In genomic region chr12:16225692-16226091, GRCh38 we compare ENCODE assay signal across 20 cellular contexts. TPM values are rescaled to one million over a fixed set of nuclear protein-coding genes. Genes with fewer than 3 reads are reported as not detected.
DNase-seq lines count a peak whose midpoint lies in the region; ATAC-seq and TF ChIP-seq lines count a peak whose summit lies in the region.
"Had no signal": no experiment of that assay in that cellular context is flagged by ENCODE, and none has a peak within 500 bp of the region (broad histone marks: within the 10 kb centered on the region; RNA-seq: fewer than 3 reads in every experiment).

No MANE protein-coding gene starts in this region.

- POLR2A ChIA-PET in CD8-positive, alpha-beta T cell (lab: Charles Lee), result no interaction called here

- intact Hi-C loops in CD8-positive, alpha-beta T cell (cut with DNase I, micrococcal nuclease), result no loop called here

- CTCF ChIA-PET in CD8-positive, alpha-beta T cell (lab: Charles Lee), result no interaction called here

- ATAC-seq in CD8-positive, alpha-beta T cell, result no peak
- ATAC-seq in activated T-cell treated with anti-CD3 and anti-CD28 coated beads, Interleukin-2, amount 50 U/mL, for 4 hours, result no peak
- ATAC-seq: Panc1 had no signal

- H3K9me3 Mint-ChIP-seq in CD8-positive, alpha-beta T cell, result no peaks in the 10 kb centered on the region
- H3K9me3 Mint-ChIP-seq in activated T-cell treated with anti-CD3 and anti-CD28 coated beads, Interleukin-2, amount 50 U/mL, for 4 hours, result peaks cover 3% of the 10 kb centered on the region
- H3K9me3 Mint-ChIP-seq: T-helper 2 cell treated with Interferon-gamma antibody and Interleukin-4, amounts not matched to agents 5 μg/mL and 100 μg/mL, for 36 hours had no signal

- H3K9me3 ChIP-seq in SJCRH30 (replicated peaks), result no peaks in the 10 kb centered on the region
- no peaks in the 10 kb centered on the region for H3K9me3 ChIP-seq in CD8-positive, alpha-beta T cell (ENCODE audit: low read length)
- H3K9me3 ChIP-seq: BLaER1 treated with 17β-estradiol and CSF1 and Interleukin-3, amounts not matched to agents 10 nM and 100 nM; MG63 had no signal

- no peak overlapping the region for H3K4me3 ChIP-seq in SJCRH30
- no peak overlapping the region for H3K4me3 ChIP-seq in CD8-positive, alpha-beta T cell (ENCODE audit: low read depth, low read length)
- H3K4me3 ChIP-seq: BLaER1 treated with 17β-estradiol and CSF1 and Interleukin-3, amounts not matched to agents 10 nM and 100 nM; MG63; SK-N-MC had no signal

- H3K36me3 ChIP-seq in SJCRH30, result no peaks in the 10 kb centered on the region
- no peaks in the 10 kb centered on the region for H3K36me3 ChIP-seq in CD8-positive, alpha-beta T cell (ENCODE audit: insufficient read depth, low read length)
- H3K36me3 ChIP-seq: BLaER1 treated with 17β-estradiol and CSF1 and Interleukin-3, amounts not matched to agents 10 nM and 100 nM; MG63 had no signal

- no peak for TF ChIP-seq CTCF in CD8-positive, alpha-beta T cell (IDR thresholded peaks at IDR 0.05)

- H3K27ac Mint-ChIP-seq in CD8-positive, alpha-beta T cell, result no peak overlapping the region
- H3K27ac Mint-ChIP-seq: CD8-positive, alpha-beta memory T cell; T-helper 2 cell treated with Interferon-gamma antibody and Interleukin-4, amounts not matched to agents 5 μg/mL and 100 μg/mL, for 36 hours had no signal

- peaks cover 3% of the 10 kb centered on the region; the same call in 1 of the 2 replicates for H3K4me1 ChIP-seq in SJCRH30
- no peaks in the 10 kb centered on the region for H3K4me1 ChIP-seq in CD8-positive, alpha-beta T cell (ENCODE audit: insufficient read depth, low read length)
- H3K4me1 ChIP-seq: BLaER1 treated with 17β-estradiol and CSF1 and Interleukin-3, amounts not matched to agents 10 nM and 100 nM had no signal

- no peaks in the 10 kb centered on the region for H3K27me3 ChIP-seq in SJCRH30
- H3K27me3 ChIP-seq in CD8-positive, alpha-beta T cell (ENCODE audit: insufficient read depth, low read length), result no peaks in the 10 kb centered on the region
- H3K27me3 ChIP-seq: BLaER1 treated with 17β-estradiol and CSF1 and Interleukin-3, amounts not matched to agents 10 nM and 100 nM; MG63 had no signal

- H3K36me3 Mint-ChIP-seq in CD8-positive, alpha-beta T cell, result no peaks in the 10 kb centered on the region
- no peaks in the 10 kb centered on the region for H3K36me3 Mint-ChIP-seq in activated T-cell treated with anti-CD3 and anti-CD28 coated beads, Interleukin-2, amount 50 U/mL, for 4 hours (ENCODE audit: insufficient read depth)
- H3K36me3 Mint-ChIP-seq: CD8-positive, alpha-beta memory T cell had no signal

- no peaks in the 10 kb centered on the region for H3K27me3 Mint-ChIP-seq in CD8-positive, alpha-beta T cell (ENCODE audit: low read depth)
- H3K27me3 Mint-ChIP-seq in activated T-cell treated with anti-CD3 and anti-CD28 coated beads, Interleukin-2, amount 50 U/mL, for 4 hours (ENCODE audit: low read depth), result no peaks in the 10 kb centered on the region
- H3K27me3 Mint-ChIP-seq: CD8-positive, alpha-beta memory T cell had no signal

- H3K4me1 Mint-ChIP-seq in CD8-positive, alpha-beta T cell (ENCODE audit: low read depth), result no peaks in the 10 kb centered on the region
- no peaks in the 10 kb centered on the region for H3K4me1 Mint-ChIP-seq in activated T-cell treated with anti-CD3 and anti-CD28 coated beads, Interleukin-2, amount 50 U/mL, for 4 hours (ENCODE audit: low read depth)
- H3K4me1 Mint-ChIP-seq: CD8-positive, alpha-beta memory T cell had no signal

- DNase-seq in SIG-M5 treated with dmso at 0.1 percent for 504 hours (lab: John Stamatoyannopoulos, UW; ENCODE audit: unreplicated experiment), result peak; percentile 2
- no peak for DNase-seq in SIG-M5 (lab: John Stamatoyannopoulos, UW)
- peak; percentile 4 for DNase-seq in MV-4-11 (lab: John Stamatoyannopoulos, UW)
- DNase-seq in SJCRH30, result peak; percentile 79 to 87
- DNase-seq in CD8-positive, alpha-beta T cell, result no peak
- DNase-seq in activated T-cell treated with anti-CD3 and anti-CD28 coated beads, Interleukin-2, amount 50 U/mL, for 4 hours, result no peak
- no peak for DNase-seq in epidermal melanocyte (ENCODE audit: insufficient read length, low spot score)
- DNase-seq: CD8-positive, alpha-beta memory T cell; DMS79 treated with DMSO at 0.1 percent for 48 hours; MG63; NCI-H2029 treated with DMSO at 0.1 percent for 48 hours; NCI-H2171 treated with DMSO at 0.1 percent for 48 hours; NCI-H446; NCI-H774 had no signal

- H3K27ac ChIP-seq in SJCRH30, result peak overlapping the region; percentile 31; the same call in 1 of the 2 replicates
- no peak overlapping the region for H3K27ac ChIP-seq in CD8-positive, alpha-beta T cell (ENCODE audit: low read depth, low read length)
- H3K27ac ChIP-seq: BLaER1 treated with 17β-estradiol and CSF1 and Interleukin-3, amounts not matched to agents 10 nM and 100 nM; KMS-11; SK-N-MC had no signal

- no peak overlapping the region for H3K4me3 Mint-ChIP-seq in CD8-positive, alpha-beta T cell
- no peak overlapping the region for H3K4me3 Mint-ChIP-seq in activated T-cell treated with anti-CD3 and anti-CD28 coated beads, Interleukin-2, amount 50 U/mL, for 4 hours
- H3K4me3 Mint-ChIP-seq: CD8-positive, alpha-beta memory T cell; T-helper 2 cell treated with Interferon-gamma antibody and Interleukin-4, amounts not matched to agents 5 μg/mL and 100 μg/mL, for 36 hours had no signal

RNA-seq across cellular contexts. Expression of gene SLC15A5, which starts 51.8 kb away (rescaled TPM):
- not detected in 2 replicates for total RNA-seq in SJCRH30 (2014; rRNA removed; shearing (Covaris generic))
- not detected for total RNA-seq in CD8-positive, alpha-beta T cell
- not detected for total RNA-seq in activated T-cell treated with anti-CD3 and anti-CD28 coated beads, Interleukin-2, amount 50 U/mL, for 4 hours
- total RNA-seq: A673; CD8-positive, alpha-beta memory T cell had no signal

Comparison
In these comparisons a context has a peak if more than half of its experiments do, and no peak if none do; other contexts are left out.
1. DNase-seq: peak in SIG-M5 treated with dmso at 0.1 percent for 504 hours (single experiment), MV-4-11 (single experiment) and SJCRH30 (2 of 2); none in SIG-M5 (single experiment), CD8-positive, alpha-beta T cell (0 of 7), activated T-cell treated with anti-CD3 and anti-CD28 coated beads, Interleukin-2, amount 50 U/mL, for 4 hours (single experiment) and epidermal melanocyte (single experiment).